ENCODE assay signal across 10 cellular contexts in the genomic region with DNA sequence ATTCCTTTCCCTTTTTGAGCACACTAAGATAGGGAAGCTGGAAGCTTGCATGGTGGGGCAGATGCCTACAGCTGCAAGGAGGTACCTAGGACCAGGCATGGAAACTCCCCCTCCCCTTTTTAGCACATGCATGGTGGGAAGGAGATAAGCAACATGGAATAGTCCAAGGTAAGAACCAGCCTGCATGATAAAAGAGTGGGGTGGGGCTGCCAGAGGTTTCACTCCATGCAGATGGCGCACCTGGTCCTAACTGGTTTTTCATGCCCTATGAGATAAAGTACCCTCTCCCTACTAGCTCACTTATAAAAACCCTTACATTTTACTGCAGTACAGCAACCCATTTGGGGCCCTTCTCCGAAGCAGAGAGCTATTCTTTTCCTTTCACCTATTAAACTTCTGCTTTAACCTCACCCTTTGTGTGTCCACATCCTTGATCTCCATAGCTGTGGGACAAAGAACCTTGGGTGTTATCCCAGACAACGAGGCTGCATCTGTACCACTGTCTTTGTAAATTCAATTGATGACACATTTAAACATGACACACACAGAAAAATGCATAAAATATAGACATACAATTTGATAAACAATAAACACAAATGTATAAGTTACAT. TPM values are rescaled to one million over a fixed set of nuclear protein-coding genes. Genes with fewer than 3 reads are reported as not detected.
"Had no signal": no experiment of that assay in that cellular context is flagged by ENCODE, and none has a peak within 500 bp of the region (broad histone marks: within the 10 kb centered on the region; RNA-seq: fewer than 3 reads in every experiment).

No MANE protein-coding gene starts in this region.

- ATAC-seq: HCT116 had no signal

- H3K27ac Mint-ChIP-seq: HFFc6 had no signal

- H3K4me3 ChIP-seq: GM23248, HAP-1 had no signal

- H3K9me3 Mint-ChIP-seq: HFFc6 had no signal

- H3K4me1 ChIP-seq: HAP-1 had no signal

- H3K9me3 ChIP-seq: HAP-1 had no signal

- H3K4me3 Mint-ChIP-seq: HFFc6 had no signal

- H3K36me3 ChIP-seq: HAP-1 had no signal

- DNase-seq: GOT3, H7, HFFc6, IMR-90, KBM-7 had no signal

- H3K27ac ChIP-seq: GM23248 had no signal

RNA-seq across cellular contexts. Expression of gene VSTM5, which starts 40.1 kb away (rescaled TPM):
- total RNA-seq: GM23248, H4, HT-29 had no signal
